In the genomic region with DNA sequence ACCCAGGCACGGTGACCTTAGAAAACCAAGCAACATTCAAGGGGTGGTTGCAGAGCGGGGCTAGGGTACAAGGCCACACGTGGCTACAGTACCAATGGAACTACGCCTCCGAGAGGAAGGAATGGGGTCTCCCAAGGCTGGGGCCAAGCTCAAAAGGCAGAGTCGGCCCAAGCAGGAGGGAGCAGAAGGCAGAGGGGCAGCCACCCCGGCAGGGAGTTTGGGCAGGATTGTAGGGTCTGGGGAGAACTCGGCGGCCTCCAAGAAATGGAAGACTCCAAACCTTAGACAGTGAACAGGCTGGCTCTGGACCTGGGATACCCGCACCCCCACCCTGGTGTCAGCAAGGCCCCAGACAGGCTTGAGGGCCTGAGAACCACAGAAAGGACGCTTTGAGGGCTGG, we compare ENCODE assay signal across 14 cellular contexts. TPM values are rescaled to one million over a fixed set of nuclear protein-coding genes. Genes with fewer than 3 reads are reported as not detected.
DNase-seq lines count a peak whose midpoint lies in the region; ATAC-seq and TF ChIP-seq lines count a peak whose summit lies in the region.
"Had no signal": no experiment of that assay in that cellular context is flagged by ENCODE, and none has a peak within 500 bp of the region (broad histone marks: within the 10 kb centered on the region; RNA-seq: fewer than 3 reads in every experiment).

No MANE protein-coding gene starts in this region.

- POLR2A ChIA-PET in activated CD4-positive, alpha-beta memory T cell treated with anti-CD3 and anti-CD28 coated beads for 36 hours (lab: Charles Lee), result no interaction called here

- TF ChIP-seq CTCF in progenitor cell of endocrine pancreas (IDR thresholded peaks at IDR 0.05; ENCODE audit: unreplicated experiment), result no peak

- H3K4me3 ChIP-seq in iPS-18c (ENCODE audit: insufficient read depth, low read depth, low read length), result peak overlapping the region; percentile 0; the same call in 1 of the 2 replicates
- H3K4me3 ChIP-seq: prostate gland, SJCRH30 had no signal

- no peaks in the 10 kb centered on the region for H3K9me3 Mint-ChIP-seq in activated T-cell treated with anti-CD3 and anti-CD28 coated beads, Interleukin-2, amount 50 U/mL, for 72 hours
- H3K9me3 Mint-ChIP-seq in activated T-cell treated with anti-CD3 and anti-CD28 coated beads, Interleukin-2, amount 50 U/mL, for 4 hours, result no peaks in the 10 kb centered on the region
- no peaks in the 10 kb centered on the region for H3K9me3 Mint-ChIP-seq in activated CD4-positive, alpha-beta memory T cell treated with anti-CD3 and anti-CD28 coated beads for 36 hours
- no peaks in the 10 kb centered on the region for H3K9me3 Mint-ChIP-seq in progenitor cell of endocrine pancreas (ENCODE audit: low read depth)
- H3K9me3 Mint-ChIP-seq: mesothelial cell of epicardium had no signal

- no peaks in the 10 kb centered on the region for H3K27me3 Mint-ChIP-seq in activated T-cell treated with anti-CD3 and anti-CD28 coated beads, Interleukin-2, amount 50 U/mL, for 72 hours (ENCODE audit: low read depth)
- H3K27me3 Mint-ChIP-seq in activated T-cell treated with anti-CD3 and anti-CD28 coated beads, Interleukin-2, amount 50 U/mL, for 4 hours (ENCODE audit: low read depth), result no peaks in the 10 kb centered on the region
- no peaks in the 10 kb centered on the region for H3K27me3 Mint-ChIP-seq in activated CD4-positive, alpha-beta memory T cell treated with anti-CD3 and anti-CD28 coated beads for 36 hours
- no peaks in the 10 kb centered on the region for H3K27me3 Mint-ChIP-seq in progenitor cell of endocrine pancreas

- intact Hi-C loops in activated CD4-positive, alpha-beta memory T cell treated with anti-CD3 and anti-CD28 coated beads for 36 hours (cut with micrococcal nuclease), result no loop called here

- ATAC-seq in activated T-cell treated with anti-CD3 and anti-CD28 coated beads, Interleukin-2, amount 50 U/mL, for 72 hours (replicated peaks in 1 of 2), result no peak
- no peak for ATAC-seq in activated T-cell treated with anti-CD3 and anti-CD28 coated beads, Interleukin-2, amount 50 U/mL, for 4 hours
- ATAC-seq: HCT116 had no signal

- H3K9me3 ChIP-seq in iPS-18c (ENCODE audit: control insufficient read depth, insufficient read depth, low read length), result no peaks in the 10 kb centered on the region
- H3K9me3 ChIP-seq: prostate gland, SJCRH30 had no signal

- H3K27ac Mint-ChIP-seq in activated T-cell treated with anti-CD3 and anti-CD28 coated beads, Interleukin-2, amount 50 U/mL, for 72 hours, result peak overlapping the region; percentile 58
- H3K27ac Mint-ChIP-seq in activated CD4-positive, alpha-beta memory T cell treated with anti-CD3 and anti-CD28 coated beads for 36 hours, result peak overlapping the region; percentile 70
- H3K27ac Mint-ChIP-seq in progenitor cell of endocrine pancreas, result peak overlapping the region; percentile 89

- no peak overlapping the region for H3K4me3 Mint-ChIP-seq in activated T-cell treated with anti-CD3 and anti-CD28 coated beads, Interleukin-2, amount 50 U/mL, for 72 hours
- no peak overlapping the region for H3K4me3 Mint-ChIP-seq in activated T-cell treated with anti-CD3 and anti-CD28 coated beads, Interleukin-2, amount 50 U/mL, for 4 hours
- H3K4me3 Mint-ChIP-seq in activated CD4-positive, alpha-beta memory T cell treated with anti-CD3 and anti-CD28 coated beads for 36 hours, result no peak overlapping the region
- H3K4me3 Mint-ChIP-seq in progenitor cell of endocrine pancreas (ENCODE audit: low read depth), result no peak overlapping the region
- H3K4me3 Mint-ChIP-seq: mesothelial cell of epicardium had no signal

- no peak for DNase-seq in activated T-cell treated with anti-CD3 and anti-CD28 coated beads, Interleukin-2, amount 50 U/mL, for 72 hours
- no peak for DNase-seq in activated T-cell treated with anti-CD3 and anti-CD28 coated beads, Interleukin-2, amount 50 U/mL, for 4 hours
- no peak for DNase-seq in activated CD4-positive, alpha-beta memory T cell treated with anti-CD3 and anti-CD28 coated beads for 36 hours
- DNase-seq in progenitor cell of endocrine pancreas (ENCODE audit: low spot score, unreplicated experiment), result no peak
- DNase-seq in occipital lobe (lab: John Stamatoyannopoulos, UW), result no peak
- no peak for DNase-seq in KG1 (lab: John Stamatoyannopoulos, UW)
- no peak for DNase-seq in NCI-H187 treated with DMSO at 0.1 percent for 48 hours (lab: John Stamatoyannopoulos, UW)
- DNase-seq: NCI-H1092 treated with DMSO at 0.1 percent for 48 hours; SJCRH30; stimulated activated CD4-positive, alpha-beta T cell treated with anti-CD3 and anti-CD28 coated beads, Interleukin-12 subunit alpha, Interleukin-12 subunit beta, amount 100 ng/mL, for 4 hours had no signal

- H3K36me3 Mint-ChIP-seq in activated T-cell treated with anti-CD3 and anti-CD28 coated beads, Interleukin-2, amount 50 U/mL, for 72 hours (ENCODE audit: insufficient read depth in 2 of 2), result peaks cover 0 to 2% of the 10 kb centered on the region in 2 donors
- H3K36me3 Mint-ChIP-seq in activated T-cell treated with anti-CD3 and anti-CD28 coated beads, Interleukin-2, amount 50 U/mL, for 4 hours (ENCODE audit: insufficient read depth), result peaks cover under 1% of the 10 kb centered on the region
- peaks cover 2% of the 10 kb centered on the region for H3K36me3 Mint-ChIP-seq in activated CD4-positive, alpha-beta memory T cell treated with anti-CD3 and anti-CD28 coated beads for 36 hours
- peaks cover 1% of the 10 kb centered on the region for H3K36me3 Mint-ChIP-seq in progenitor cell of endocrine pancreas (ENCODE audit: insufficient read depth)

- H3K4me1 Mint-ChIP-seq in activated T-cell treated with anti-CD3 and anti-CD28 coated beads, Interleukin-2, amount 50 U/mL, for 72 hours (ENCODE audit: low read depth), result peaks cover 66% of the 10 kb centered on the region
- H3K4me1 Mint-ChIP-seq in activated T-cell treated with anti-CD3 and anti-CD28 coated beads, Interleukin-2, amount 50 U/mL, for 4 hours (ENCODE audit: low read depth), result peaks cover 67% of the 10 kb centered on the region
- H3K4me1 Mint-ChIP-seq in activated CD4-positive, alpha-beta memory T cell treated with anti-CD3 and anti-CD28 coated beads for 36 hours (ENCODE audit: low read depth), result peaks cover 48% of the 10 kb centered on the region
- H3K4me1 Mint-ChIP-seq in progenitor cell of endocrine pancreas (ENCODE audit: low read depth), result peaks cover 14% of the 10 kb centered on the region

- CTCF ChIA-PET in activated CD4-positive, alpha-beta memory T cell treated with anti-CD3 and anti-CD28 coated beads for 36 hours (lab: Charles Lee), result interaction anchor here (2.4 to 5.9 kb wide), 2 partner anchors 39 to 74 kb away, joined by 8 to 40 read pairs; no protein-coding TSS in a partner anchor

RNA-seq across cellular contexts. Expression of gene ATRIP, which starts 28.7 kb away (rescaled TPM):
- 10 to 100 TPM; 15.6 to 19.9 TPM for total RNA-seq in activated T-cell treated with anti-CD3 and anti-CD28 coated beads, Interleukin-2, amount 50 U/mL, for 72 hours
- total RNA-seq in activated T-cell treated with anti-CD3 and anti-CD28 coated beads, Interleukin-2, amount 50 U/mL, for 4 hours, result 10 to 100 TPM; 17.3 to 17.6 (median 17.5) TPM
- total RNA-seq in activated CD4-positive, alpha-beta memory T cell treated with anti-CD3 and anti-CD28 coated beads for 36 hours, result 10 to 100 TPM; 13.8 to 14.5 TPM
- total RNA-seq in progenitor cell of endocrine pancreas, result 13.8 and 15.2 TPM in 2 replicates
- 5.9 TPM for total RNA-seq in occipital lobe

RNA-seq across cellular contexts. Expression of gene SHISA5, which starts 28.8 kb away (rescaled TPM):
- total RNA-seq in activated T-cell treated with anti-CD3 and anti-CD28 coated beads, Interleukin-2, amount 50 U/mL, for 72 hours, result 100 to 1,000 TPM in 1 of 2 donors, 10 to 100 TPM in 1; 69.3 to 101 TPM
- total RNA-seq in activated T-cell treated with anti-CD3 and anti-CD28 coated beads, Interleukin-2, amount 50 U/mL, for 4 hours, result 10 to 100 TPM; 59.9 to 88.8 (median 62.7) TPM
- 10 to 100 TPM; 88.9 to 93.1 TPM for total RNA-seq in activated CD4-positive, alpha-beta memory T cell treated with anti-CD3 and anti-CD28 coated beads for 36 hours
- total RNA-seq in progenitor cell of endocrine pancreas (157 and 162 TPM in 2 replicates), occipital lobe (72.5 TPM)

RNA-seq across cellular contexts. Expression of gene TMA7, which starts 35.1 kb away (rescaled TPM):
- 100 to 1,000 TPM; 263 to 285 TPM for total RNA-seq in activated T-cell treated with anti-CD3 and anti-CD28 coated beads, Interleukin-2, amount 50 U/mL, for 72 hours
- total RNA-seq in activated T-cell treated with anti-CD3 and anti-CD28 coated beads, Interleukin-2, amount 50 U/mL, for 4 hours, result 100 to 1,000 TPM; 306 to 337 (median 326) TPM
- 100 to 1,000 TPM; 318 to 323 TPM for total RNA-seq in activated CD4-positive, alpha-beta memory T cell treated with anti-CD3 and anti-CD28 coated beads for 36 hours
- total RNA-seq in progenitor cell of endocrine pancreas, result 236 and 253 TPM in 2 replicates
- total RNA-seq in occipital lobe, result 61.3 TPM

RNA-seq across cellular contexts. Expression of gene CCDC51, which starts 35.3 kb away (rescaled TPM):
- total RNA-seq in activated T-cell treated with anti-CD3 and anti-CD28 coated beads, Interleukin-2, amount 50 U/mL, for 72 hours, result 10 to 100 TPM; 13.5 to 16.7 TPM
- 10 to 100 TPM; 21.7 to 29.4 (median 24.7) TPM for total RNA-seq in activated T-cell treated with anti-CD3 and anti-CD28 coated beads, Interleukin-2, amount 50 U/mL, for 4 hours
- total RNA-seq in activated CD4-positive, alpha-beta memory T cell treated with anti-CD3 and anti-CD28 coated beads for 36 hours, result 10 to 100 TPM; 24.3 to 24.4 TPM
- total RNA-seq in progenitor cell of endocrine pancreas (11.4 and 13.2 TPM in 2 replicates), occipital lobe (7.5 TPM)

RNA-seq across cellular contexts. Expression of gene PLXNB1, which starts 45.3 kb away (rescaled TPM):
- total RNA-seq in activated T-cell treated with anti-CD3 and anti-CD28 coated beads, Interleukin-2, amount 50 U/mL, for 72 hours, result 1 to 10 TPM; 3.2 to 6.1 TPM
- 1 to 10 TPM; 6.0 to 7.2 (median 6.8) TPM for total RNA-seq in activated T-cell treated with anti-CD3 and anti-CD28 coated beads, Interleukin-2, amount 50 U/mL, for 4 hours
- total RNA-seq in activated CD4-positive, alpha-beta memory T cell treated with anti-CD3 and anti-CD28 coated beads for 36 hours, result 1 to 10 TPM; 3.2 to 3.8 TPM
- total RNA-seq in progenitor cell of endocrine pancreas, result 535 and 543 TPM in 2 replicates
- 26.8 TPM for total RNA-seq in occipital lobe
